10 cellular contexts compared by ENCODE assay signal in genomic region chr15:59685737-59686297, GRCh38. TPM values are rescaled to one million over a fixed set of nuclear protein-coding genes. Genes with fewer than 3 reads are reported as not detected.
DNase-seq lines count a peak whose midpoint lies in the region; ATAC-seq, FAIRE-seq and TF ChIP-seq lines count a peak whose summit lies in the region.
"Had no signal": no experiment of that assay in that cellular context is flagged by ENCODE, and none has a peak within 500 bp of the region (broad histone marks: within the 10 kb centered on the region; RNA-seq: fewer than 3 reads in every experiment).

No MANE protein-coding gene starts in this region.

- TF ChIP-seq POLR2A in HepG2 (IDR thresholded peaks at IDR 0.05; ENCODE audit: insufficient read depth in 1 of 2, low read depth in 2 of 2, low read length in 2 of 2) = no peak

- H3K79me2 ChIP-seq in H9 (ENCODE audit: insufficient read depth, low read length) (peaks cover 27% of the 10 kb centered on the region; the same call in 1 of the 2 replicates), HepG2 (ENCODE audit: insufficient read depth, low read length) (peaks cover 66% of the 10 kb centered on the region)

- no peak for TF ChIP-seq RAD21 in HepG2 (CRISPR knock-in tag; IDR thresholded peaks at IDR 0.05)

- H4K20me1 ChIP-seq in H9 (ENCODE audit: control insufficient read depth, insufficient read depth, insufficient read length) (no peaks in the 10 kb centered on the region), HepG2 (ENCODE audit: insufficient read depth, low read length) (peaks cover 41% of the 10 kb centered on the region)

- WGBS in H9 (ENCODE audit: extremely low coverage, insufficient read length, low lambda C conversion rate) = no CpG with 5 or more reads among the region's 1 CpG
- WGBS in HepG2 (ENCODE audit: low lambda C conversion rate) = 56% methylated on average over 1 of the region's 1 CpG

- intact Hi-C loops in HepG2 (cut with micrococcal nuclease; ENCODE audit: unreplicated experiment) = no loop called here

- no peak overlapping the region for H3K4ac ChIP-seq in H9 (ENCODE audit: low read depth, low read length)

- no peak overlapping the region for H3K27ac ChIP-seq in H9 (ENCODE audit: insufficient read length, low read depth, low read length)
- H3K27ac ChIP-seq in HepG2 (ENCODE audit: extremely low read length, insufficient read depth, low read length) = no peak overlapping the region
- H3K27ac ChIP-seq: neural progenitor cell had no signal

- in situ Hi-C loops in HepG2 (cut with HindIII; ENCODE audit: extremely low pct_ligation_motif_present, low pct_unique_long_range_greater_than_20kb) = loop anchor here (25.0 kb wide), 1 partner anchor 776 kb away; no protein-coding TSS in a partner anchor

- no peak for TF ChIP-seq EP300 in HepG2 (IDR thresholded peaks at IDR 0.05; ENCODE audit: low read depth in 2 of 2, low read length in 2 of 2)
- TF ChIP-seq EP300 in HepG2 (CRISPR knock-in tag; IDR thresholded peaks at IDR 0.05; ENCODE audit: borderline replicate concordance) = no peak

- no peak overlapping the region for H3K14ac ChIP-seq in H9 (ENCODE audit: insufficient read depth, low read length)

- H3K27me3 ChIP-seq in H9 (ENCODE audit: insufficient read depth, low read length) = no peaks in the 10 kb centered on the region
- no peaks in the 10 kb centered on the region; a peak in 1 of 5 replicates for H3K27me3 ChIP-seq in HepG2 (ENCODE audit: control insufficient read depth in 1 of 2, insufficient read depth in 2 of 2, low read length in 2 of 2)
- H3K27me3 ChIP-seq: neural progenitor cell had no signal

- ATAC-seq in activated T-helper 17 cell treated with anti-CD3 and anti-CD28 coated beads, Interleukin-2, amount 50 U/mL, for 72 hours (replicated peaks) = no peak
- ATAC-seq in HepG2 (no peak), GM19395 (IDR thresholded peaks at IDR 0.05; ENCODE audit: unreplicated experiment) (no peak), HG03442 (IDR thresholded peaks at IDR 0.05; ENCODE audit: unreplicated experiment) (no peak), GM21423 (IDR thresholded peaks at IDR 0.05; ENCODE audit: unreplicated experiment) (no peak)

- H3K36me3 Mint-ChIP-seq in H9 (ENCODE audit: insufficient read depth in 1 of 3, low read depth in 3 of 3) = peaks cover 9 to 32% (median 22%) of the 10 kb centered on the region in 3 experiments
- H3K36me3 Mint-ChIP-seq in activated T-helper 17 cell treated with anti-CD3 and anti-CD28 coated beads, Interleukin-2, amount 50 U/mL, for 72 hours (ENCODE audit: low read depth) = peaks cover 74% of the 10 kb centered on the region

- TF ChIP-seq CTCF in H9 (conservative IDR thresholded peaks at IDR 0.05) (no peak), HepG2 (CRISPR knock-in tag; IDR thresholded peaks at IDR 0.05) (no peak)

- no peak overlapping the region for H4K91ac ChIP-seq in H9 (ENCODE audit: insufficient read length, low read depth, low read length)

- H3K23me2 ChIP-seq in H9 (ENCODE audit: insufficient read length, low read depth, low read length, poor library complexity, severe bottlenecking) = no peaks in the 10 kb centered on the region

- H3K9ac ChIP-seq in H9 (ENCODE audit: extremely low read depth, insufficient read length, low read length) (peak overlapping the region; percentile 19), HepG2 (ENCODE audit: insufficient read depth, low read depth, low read length) (no peak overlapping the region)
- H3K9ac ChIP-seq: neural progenitor cell had no signal

- peaks cover 7 to 13% of the 10 kb centered on the region in 2 experiments for H3K4me1 Mint-ChIP-seq in H9
- H3K4me1 Mint-ChIP-seq in activated T-helper 17 cell treated with anti-CD3 and anti-CD28 coated beads, Interleukin-2, amount 50 U/mL, for 72 hours = peaks cover 26% of the 10 kb centered on the region

- no peak overlapping the region for H3K23ac ChIP-seq in H9 (ENCODE audit: insufficient read length, low read depth, low read length)

- no peak overlapping the region for H3K27ac Mint-ChIP-seq in H9
- peak overlapping the region; percentile 77 for H3K27ac Mint-ChIP-seq in activated T-helper 17 cell treated with anti-CD3 and anti-CD28 coated beads, Interleukin-2, amount 50 U/mL, for 72 hours
- H3K27ac Mint-ChIP-seq: neural progenitor cell had no signal

- H3K9me3 ChIP-seq in H9 (ENCODE audit: control insufficient read depth, low read depth, low read length) (no peaks in the 10 kb centered on the region), HepG2 (ENCODE audit: low read length) (no peaks in the 10 kb centered on the region)

- no peak for FAIRE-seq in HepG2 (lab: Jason Lieb, UNC)

- peaks cover 5 to 19% of the 10 kb centered on the region in 2 experiments; a peak in 4 of 5 replicates for H3K36me3 ChIP-seq in HepG2 (replicated peaks in 1 of 2; ENCODE audit: control insufficient read depth in 1 of 2, insufficient read depth in 2 of 2, low read length in 2 of 2)

- CTCF ChIA-PET in HepG2 (lab: Yijun Ruan, JAX; ENCODE audit: low intra/inter-chr PET ratio, low total read pairs) = no interaction called here

- no peaks in the 10 kb centered on the region for H3K9me3 Mint-ChIP-seq in H9
- H3K9me3 Mint-ChIP-seq in activated T-helper 17 cell treated with anti-CD3 and anti-CD28 coated beads, Interleukin-2, amount 50 U/mL, for 72 hours = no peaks in the 10 kb centered on the region
- H3K9me3 Mint-ChIP-seq: neural progenitor cell had no signal

- DNase-seq in A172 (ENCODE audit: low spot score) = peak; percentile 8
- DNase-seq in H9 = no peak
- DNase-seq in HepG2 (ENCODE audit: low spot score) = no peak
- no peak for DNase-seq in OCI-M2 (lab: John Stamatoyannopoulos, UW; ENCODE audit: unreplicated experiment)
- DNase-seq: amniotic stem cell had no signal

- H4K5ac ChIP-seq in H9 (ENCODE audit: insufficient read length, low read depth, low read length) = no peak overlapping the region

- no peak overlapping the region for H2BK12ac ChIP-seq in H9 (ENCODE audit: insufficient read length, low read depth, low read length)

- H2BK20ac ChIP-seq in H9 (ENCODE audit: low read depth, low read length, poor library complexity, severe bottlenecking) = no peak overlapping the region

- no peak overlapping the region for H2BK120ac ChIP-seq in H9 (ENCODE audit: low read depth, low read length, poor library complexity, severe bottlenecking)

- BruUV-seq in HepG2 (replicated peaks; lab: Mats Ljungman, UMichigan) = no TSS peak

- H2AFZ ChIP-seq in H9 (ENCODE audit: low read length) = no peak overlapping the region
- H2AFZ ChIP-seq in HepG2 (ENCODE audit: low read length) = no peak overlapping the region
- H2AFZ ChIP-seq: neural progenitor cell had no signal

- no peak overlapping the region for H4K8ac ChIP-seq in H9 (replicated peaks; ENCODE audit: insufficient read length, low read depth, low read length)

- H3K4me3 ChIP-seq in HepG2 (replicated peaks in 1 of 3; ENCODE audit: insufficient read depth in 1 of 3, low read depth in 2 of 3, low read length in 3 of 3) = no peak overlapping the region
- H3K4me3 ChIP-seq: neural progenitor cell had no signal

- H3T11ph ChIP-seq in H9 (ENCODE audit: low read length) = no peak overlapping the region

- H3K56ac ChIP-seq in H9 (ENCODE audit: insufficient read length, low read depth, low read length) = no peak overlapping the region

- no peak overlapping the region for H2BK15ac ChIP-seq in H9 (ENCODE audit: low read depth, low read length)

- peaks cover 4% of the 10 kb centered on the region for H3K79me1 ChIP-seq in H9 (ENCODE audit: insufficient read depth, low read depth, low read length, poor library complexity, severe bottlenecking)

- H2AK5ac ChIP-seq in H9 (ENCODE audit: insufficient read length, low read length) = no peak overlapping the region

- no peak overlapping the region for H3K4me2 ChIP-seq in H9 (ENCODE audit: insufficient read depth, insufficient read length, low read length)
- H3K4me2 ChIP-seq in HepG2 (ENCODE audit: low read depth, low read length) = peak overlapping the region; percentile 8; the same call in 1 of the 2 replicates
- H3K4me2 ChIP-seq: neural progenitor cell had no signal

- no peak overlapping the region for H3K4me3 Mint-ChIP-seq in H9
- peak overlapping the region; percentile 95 for H3K4me3 Mint-ChIP-seq in activated T-helper 17 cell treated with anti-CD3 and anti-CD28 coated beads, Interleukin-2, amount 50 U/mL, for 72 hours
- H3K4me3 Mint-ChIP-seq: neural progenitor cell had no signal

- H3K4me1 ChIP-seq in H9 (ENCODE audit: insufficient read depth, low read length) (peaks cover 5% of the 10 kb centered on the region; the same call in 1 of the 2 replicates), HepG2 (ENCODE audit: insufficient read depth, low read length) (peaks cover 49% of the 10 kb centered on the region)

- no peak overlapping the region for H3K18ac ChIP-seq in H9 (ENCODE audit: insufficient read length, low read depth, low read length)

- H2BK5ac ChIP-seq in H9 (ENCODE audit: insufficient read length, low read length) = no peak overlapping the region

- peaks cover 8% of the 10 kb centered on the region for H3K27me3 Mint-ChIP-seq in H9 (ENCODE audit: low read depth)
- no peaks in the 10 kb centered on the region for H3K27me3 Mint-ChIP-seq in activated T-helper 17 cell treated with anti-CD3 and anti-CD28 coated beads, Interleukin-2, amount 50 U/mL, for 72 hours

- POLR2A ChIA-PET in HepG2 (lab: Yijun Ruan, JAX) = no interaction called here

RNA-seq across cellular contexts. Expression of gene BNIP2, which starts 3.3 kb away (rescaled TPM):
- total RNA-seq in A172 (2014; rRNA removed; shearing (Covaris generic)) = 126 and 141 TPM in 2 replicates
- total RNA-seq in H9 (2021) = 43.0 and 43.5 TPM in 2 replicates
- total RNA-seq in activated T-helper 17 cell treated with anti-CD3 and anti-CD28 coated beads, Interleukin-2, amount 50 U/mL, for 72 hours = 10 to 100 TPM; 46.5 to 59.2 TPM
- 55.1 and 57.6 TPM in 2 replicates for total RNA-seq in HepG2 (2016; rRNA removed; fragmentation: Illumina TruSeq; extraction: Trizol)
- 14.7 and 15.0 TPM in 2 replicates for total RNA-seq in HepG2 (2016; cell fraction: cytosol; rRNA removed; fragmentation: Illumina TruSeq; extraction: Trizol; ENCODE audit: low read depth)
- 53.0 and 56.3 TPM in 2 replicates for total RNA-seq in HepG2 (2016; cell fraction: insoluble cytoplasmic fraction; rRNA removed; fragmentation: Illumina TruSeq; extraction: Trizol)
- 19.6 and 21.1 TPM in 2 replicates for total RNA-seq in HepG2 (2016; cell fraction: membrane; rRNA removed; fragmentation: Illumina TruSeq; extraction: Trizol)
- 59.8 and 62.4 TPM in 2 replicates for total RNA-seq in HepG2 (2016; cell fraction: nucleus; rRNA removed; fragmentation: Illumina TruSeq; extraction: Trizol)
- 11.9 and 17.4 TPM in 2 replicates for polyA plus RNA-seq in HepG2 (2011; rRNA removed)
- polyA plus RNA-seq in HepG2 (2011; cell fraction: cytosol; rRNA removed) = 15.1 and 17.3 TPM in 2 replicates
- polyA plus RNA-seq in HepG2 (2011; cell fraction: nucleus; rRNA removed) = 20.7 and 22.5 TPM in 2 replicates
- polyA plus RNA-seq in HepG2 (2012) = 24.1 and 27.1 TPM in 2 replicates
- polyA plus RNA-seq in HepG2 (2016; cell fraction: cytosol; fragmentation: Illumina TruSeq; extraction: Trizol; ENCODE audit: low read depth) = 3.1 and 4.4 TPM in 2 replicates
- polyA plus RNA-seq in HepG2 (2016; cell fraction: insoluble cytoplasmic fraction; fragmentation: Illumina TruSeq; extraction: Trizol; ENCODE audit: low read depth) = 39.2 and 39.8 TPM in 2 replicates
- polyA plus RNA-seq in HepG2 (2016; cell fraction: membrane; fragmentation: Illumina TruSeq; extraction: Trizol; ENCODE audit: low read depth) = 11.3 and 11.4 TPM in 2 replicates
- 64.4 and 67.5 TPM in 2 replicates for polyA plus RNA-seq in HepG2 (2016; cell fraction: nucleus; fragmentation: Illumina TruSeq; extraction: Trizol; ENCODE audit: insufficient read depth, low read depth)
- polyA minus RNA-seq in HepG2 (2011; rRNA and poly(A)+ RNA removed; ENCODE audit: low replicate concordance) = 5.2 and 8.2 TPM in 2 replicates
- polyA minus RNA-seq in HepG2 (2011; cell fraction: cytosol; rRNA and poly(A)+ RNA removed) = 27.3 and 28.5 TPM in 2 replicates
- 69.1 and 79.8 TPM in 2 replicates for polyA minus RNA-seq in HepG2 (2011; cell fraction: nucleus; rRNA and poly(A)+ RNA removed)

RNA-seq across cellular contexts. Expression of gene GTF2A2, which starts 28.5 kb away (rescaled TPM):
- 92.4 and 132 TPM in 2 replicates for total RNA-seq in A172 (2014; rRNA removed; shearing (Covaris generic))
- total RNA-seq in H9 (2021) = 144 and 147 TPM in 2 replicates
- total RNA-seq in activated T-helper 17 cell treated with anti-CD3 and anti-CD28 coated beads, Interleukin-2, amount 50 U/mL, for 72 hours = 100 to 1,000 TPM; 102 to 186 TPM
- 106 and 118 TPM in 2 replicates for total RNA-seq in HepG2 (2016; rRNA removed; fragmentation: Illumina TruSeq; extraction: Trizol)
- total RNA-seq in HepG2 (2016; cell fraction: cytosol; rRNA removed; fragmentation: Illumina TruSeq; extraction: Trizol; ENCODE audit: low read depth) = 74.1 and 118 TPM in 2 replicates
- total RNA-seq in HepG2 (2016; cell fraction: insoluble cytoplasmic fraction; rRNA removed; fragmentation: Illumina TruSeq; extraction: Trizol) = 109 and 142 TPM in 2 replicates
- total RNA-seq in HepG2 (2016; cell fraction: membrane; rRNA removed; fragmentation: Illumina TruSeq; extraction: Trizol) = 141 and 182 TPM in 2 replicates
- 39.0 and 52.5 TPM in 2 replicates for total RNA-seq in HepG2 (2016; cell fraction: nucleus; rRNA removed; fragmentation: Illumina TruSeq; extraction: Trizol)
- polyA plus RNA-seq in HepG2 (2011; rRNA removed) = 23.3 and 24.4 TPM in 2 replicates
- polyA plus RNA-seq in HepG2 (2011; cell fraction: cytosol; rRNA removed) = 24.7 and 43.0 TPM in 2 replicates
- 5.5 and 6.4 TPM in 2 replicates for polyA plus RNA-seq in HepG2 (2011; cell fraction: nucleus; rRNA removed)
- 44.4 and 55.1 TPM in 2 replicates for polyA plus RNA-seq in HepG2 (2012)
- polyA plus RNA-seq in HepG2 (2016; cell fraction: cytosol; fragmentation: Illumina TruSeq; extraction: Trizol; ENCODE audit: low read depth) = 234 and 380 TPM in 2 replicates
- 194 and 206 TPM in 2 replicates for polyA plus RNA-seq in HepG2 (2016; cell fraction: insoluble cytoplasmic fraction; fragmentation: Illumina TruSeq; extraction: Trizol; ENCODE audit: low read depth)
- polyA plus RNA-seq in HepG2 (2016; cell fraction: membrane; fragmentation: Illumina TruSeq; extraction: Trizol; ENCODE audit: low read depth) = 203 and 294 TPM in 2 replicates
- polyA plus RNA-seq in HepG2 (2016; cell fraction: nucleus; fragmentation: Illumina TruSeq; extraction: Trizol; ENCODE audit: insufficient read depth, low read depth) = 80.3 and 80.7 TPM in 2 replicates
- polyA minus RNA-seq in HepG2 (2011; rRNA and poly(A)+ RNA removed; ENCODE audit: low replicate concordance) = 2.4 and 16.3 TPM in 2 replicates
- polyA minus RNA-seq in HepG2 (2011; cell fraction: cytosol; rRNA and poly(A)+ RNA removed) = 10.3 and 16.3 TPM in 2 replicates
- 8.7 and 12.1 TPM in 2 replicates for polyA minus RNA-seq in HepG2 (2011; cell fraction: nucleus; rRNA and poly(A)+ RNA removed)
